In the genomic region with DNA sequence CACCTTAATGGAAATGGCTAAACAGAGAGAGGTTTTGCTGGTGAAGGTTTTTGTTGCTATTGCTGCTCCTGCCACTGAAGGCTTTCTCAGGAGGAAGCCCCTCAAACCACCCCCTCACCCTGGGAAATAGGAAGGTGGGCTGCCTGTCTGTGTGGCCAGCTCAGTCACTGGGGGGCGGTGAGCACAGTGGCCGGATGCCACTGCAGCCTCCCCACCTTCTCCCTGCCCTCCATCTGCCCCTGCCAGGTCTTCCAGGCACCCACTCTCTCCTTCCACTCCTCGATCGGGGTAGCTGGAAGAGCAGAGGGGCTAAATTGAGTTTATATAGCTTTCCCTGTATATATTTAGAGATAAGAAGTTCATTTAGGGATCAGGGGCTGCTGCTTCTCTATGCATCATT, we compare ENCODE assay signal across 18 cellular contexts.
"Had no signal": no experiment of that assay in that cellular context is flagged by ENCODE, and none has a peak within 500 bp of the region (broad histone marks: within the 10 kb centered on the region; RNA-seq: fewer than 3 reads in every experiment).

No MANE protein-coding gene starts in this region.

- H3K4me1 ChIP-seq: heart left ventricle, transverse colon had no signal

- H3K9me3 ChIP-seq: heart left ventricle, mucosa of descending colon, sigmoid colon, transverse colon had no signal

- H3K4me3 ChIP-seq: heart left ventricle, mucosa of descending colon, sigmoid colon, smooth muscle cell, transverse colon had no signal

- H3K4me1 Mint-ChIP-seq: activated naive CD4-positive, alpha-beta T cell treated with anti-CD3 and anti-CD28 coated beads, Interleukin-2, amount 10 ng/mL, durations not matched to agents 7 days and 5 days had no signal

- H3K9me3 Mint-ChIP-seq: activated naive CD4-positive, alpha-beta T cell treated with anti-CD3 and anti-CD28 coated beads, Interleukin-2, amount 10 ng/mL, durations not matched to agents 7 days and 5 days; stimulated activated naive B cell treated with anti-CD40 and anti-IgM and Interleukin-4, amounts not matched to agents 10 μg/mL and 1 μg/mL and 100 μg/mL, for 72 hours had no signal

- H3K27ac Mint-ChIP-seq: activated naive CD4-positive, alpha-beta T cell treated with anti-CD3 and anti-CD28 coated beads, Interleukin-2, amount 10 ng/mL, durations not matched to agents 7 days and 5 days; stimulated activated naive B cell treated with anti-CD40 and anti-IgM and Interleukin-4, amounts not matched to agents 10 μg/mL and 1 μg/mL and 100 μg/mL, for 72 hours had no signal

- H3K4me2 ChIP-seq: smooth muscle cell had no signal

- H3K4me3 Mint-ChIP-seq: activated naive CD4-positive, alpha-beta T cell treated with anti-CD3 and anti-CD28 coated beads, Interleukin-2, amount 10 ng/mL, durations not matched to agents 7 days and 5 days; stimulated activated naive B cell treated with anti-CD40 and anti-IgM and Interleukin-4, amounts not matched to agents 10 μg/mL and 1 μg/mL and 100 μg/mL, for 72 hours had no signal

- H3K27ac ChIP-seq: epithelial cell of prostate, heart left ventricle, sigmoid colon, transverse colon had no signal

- DNase-seq: activated CD4-positive, alpha-beta T cell treated with anti-CD3 and anti-CD28 coated beads, Interleukin-2, amount 50 U/mL, for 1 hour; activated effector memory CD4-positive, alpha-beta T cell treated with anti-CD3 and anti-CD28 coated beads, Interleukin-2, amount 50 U/mL, for 16 hours; activated naive CD4-positive, alpha-beta T cell treated with anti-CD3 and anti-CD28 coated beads, Interleukin-2, amount 10 ng/mL, durations not matched to agents 7 days and 5 days; activated T-cell treated with anti-CD3 and anti-CD28 coated beads for 4 hours; amygdala; cortex of kidney; heart left ventricle; left colon; mesenchymal stem cell; mucosa of descending colon; nucleus accumbens; stimulated activated CD4-positive, alpha-beta T cell treated with anti-CD3 and anti-CD28 coated beads, Interleukin-2, amount 100 ng/mL, for 48 hours; stimulated activated CD8-positive, alpha-beta memory T cell treated with anti-CD3 and anti-CD28 coated beads, Interleukin-4, amount 100 ng/mL, for 48 hours; stimulated activated naive B cell treated with anti-CD40 and anti-IgM and Interleukin-4, amounts not matched to agents 10 μg/mL and 1 μg/mL and 100 μg/mL, for 72 hours; transverse colon had no signal

- H3K36me3 Mint-ChIP-seq: activated naive CD4-positive, alpha-beta T cell treated with anti-CD3 and anti-CD28 coated beads, Interleukin-2, amount 10 ng/mL, durations not matched to agents 7 days and 5 days; stimulated activated naive B cell treated with anti-CD40 and anti-IgM and Interleukin-4, amounts not matched to agents 10 μg/mL and 1 μg/mL and 100 μg/mL, for 72 hours had no signal

- H3K36me3 ChIP-seq: heart left ventricle, sigmoid colon, transverse colon had no signal
